ENCODE assay signal across 19 cellular contexts in genomic region chr5:153719324-153719723, GRCh38.
"Had no signal": no experiment of that assay in that cellular context is flagged by ENCODE, and none has a peak within 500 bp of the region (broad histone marks: within the 10 kb centered on the region; RNA-seq: fewer than 3 reads in every experiment).

No MANE protein-coding gene starts in this region.

- H3K27me3 Mint-ChIP-seq: stimulated activated naive B cell treated with anti-CD40 and anti-IgM and Interleukin-4, amounts not matched to agents 10 μg/mL and 1 μg/mL and 100 μg/mL, for 72 hours; stimulated activated naive CD8-positive, alpha-beta T cell treated with anti-CD3 and anti-CD28 coated beads, Interleukin-15, Interleukin-2, amounts not matched to agents 100 ng/mL and 50 ng/mL, for 24 hours had no signal

- H3K36me3 Mint-ChIP-seq: memory B cell; natural killer cell; stimulated activated naive B cell treated with anti-CD40 and anti-IgM and Interleukin-4, amounts not matched to agents 10 μg/mL and 1 μg/mL and 100 μg/mL, for 72 hours had no signal

- ATAC-seq: effector memory CD8-positive, alpha-beta T cell; left lung; lower lobe of right lung; natural killer cell; psoas muscle; right lobe of liver; stimulated activated naive B cell treated with anti-CD40 and anti-IgM and Interleukin-4, amounts not matched to agents 10 μg/mL and 1 μg/mL and 100 μg/mL, for 72 hours had no signal

- H3K27me3 ChIP-seq: left lung, ovary, right lobe of liver, vagina had no signal

- H3K27ac ChIP-seq: coronary artery, left lung, lower lobe of right lung, ovary, psoas muscle, right lobe of liver, vagina had no signal

- H3K4me3 Mint-ChIP-seq: effector memory CD8-positive, alpha-beta T cell; memory B cell; natural killer cell; stimulated activated naive B cell treated with anti-CD40 and anti-IgM and Interleukin-4, amounts not matched to agents 10 μg/mL and 1 μg/mL and 100 μg/mL, for 72 hours; stimulated activated naive CD8-positive, alpha-beta T cell treated with anti-CD3 and anti-CD28 coated beads, Interleukin-15, Interleukin-2, amounts not matched to agents 100 ng/mL and 50 ng/mL, for 24 hours had no signal

- H3K4me1 ChIP-seq: left lung, lower lobe of right lung, psoas muscle, right lobe of liver, vagina had no signal

- H3K4me1 Mint-ChIP-seq: memory B cell; natural killer cell; stimulated activated naive B cell treated with anti-CD40 and anti-IgM and Interleukin-4, amounts not matched to agents 10 μg/mL and 1 μg/mL and 100 μg/mL, for 72 hours had no signal

- DNase-seq: effector memory CD8-positive, alpha-beta T cell; erythroblast; kidney; left lung; lower lobe of right lung; natural killer cell; occipital lobe; ovary; posterior cingulate gyrus; psoas muscle; right lobe of liver; small intestine; stimulated activated CD4-positive, alpha-beta T cell treated with anti-CD3 and anti-CD28 coated beads, Interleukin-15, amount 100 ng/mL, for 24 hours; stimulated activated CD4-positive, alpha-beta T cell treated with anti-CD3 and anti-CD28 coated beads, Interleukin-2, amount 100 ng/mL, for 48 hours; stimulated activated naive B cell treated with anti-CD40 and anti-IgM and Interleukin-4, amounts not matched to agents 10 μg/mL and 1 μg/mL and 100 μg/mL, for 72 hours had no signal

- H3K36me3 ChIP-seq: left lung, lower lobe of right lung, ovary, right lobe of liver, vagina had no signal

- H3K4me3 ChIP-seq: coronary artery, left lung, lower lobe of right lung, ovary, psoas muscle, right lobe of liver, vagina had no signal

- H3K27ac Mint-ChIP-seq: effector memory CD8-positive, alpha-beta T cell; memory B cell; natural killer cell; stimulated activated naive B cell treated with anti-CD40 and anti-IgM and Interleukin-4, amounts not matched to agents 10 μg/mL and 1 μg/mL and 100 μg/mL, for 72 hours; stimulated activated naive CD8-positive, alpha-beta T cell treated with anti-CD3 and anti-CD28 coated beads, Interleukin-15, Interleukin-2, amounts not matched to agents 100 ng/mL and 50 ng/mL, for 24 hours had no signal

- H3K9me3 ChIP-seq: lower lobe of right lung, ovary, psoas muscle, right lobe of liver, vagina had no signal
